9 cellular contexts compared by ENCODE assay signal in genomic region chr9:132651259-132651658, GRCh38. TPM values are rescaled to one million over a fixed set of nuclear protein-coding genes. Genes with fewer than 3 reads are reported as not detected.
DNase-seq lines count a peak whose midpoint lies in the region; ATAC-seq and TF ChIP-seq lines count a peak whose summit lies in the region.
"Had no signal": no experiment of that assay in that cellular context is flagged by ENCODE, and none has a peak within 500 bp of the region (broad histone marks: within the 10 kb centered on the region; RNA-seq: fewer than 3 reads in every experiment).

No MANE protein-coding gene starts in this region.

- no peak overlapping the region for H3K4me2 ChIP-seq in Karpas-422 (ENCODE audit: low read depth, low read length, poor library complexity, severe bottlenecking)

- no peaks in the 10 kb centered on the region for H3K27me3 Mint-ChIP-seq in chondrocyte (ENCODE audit: low read depth)
- H3K27me3 Mint-ChIP-seq: CD4-positive, CD25-positive, alpha-beta regulatory T cell had no signal

- WGBS in psoas muscle, 3 donors: 80 to 90% (median 85%) methylated on average over 6 of the region's 6 CpGs

- peaks cover 26% of the 10 kb centered on the region for H3K4me1 Mint-ChIP-seq in chondrocyte (ENCODE audit: low read depth)

- no peak overlapping the region for H2AFZ ChIP-seq in Karpas-422 (ENCODE audit: low read length)

- no peak for ATAC-seq in psoas muscle
- ATAC-seq in HG03175 (IDR thresholded peaks at IDR 0.05; ENCODE audit: unreplicated experiment): no peak

- TF ChIP-seq CTCF in chondrocyte (IDR thresholded peaks at IDR 0.05) (peak; percentile 78), psoas muscle (IDR thresholded peaks at IDR 0.05) (peak; percentile 4)

- H3K4me3 ChIP-seq in psoas muscle (no peak overlapping the region), Karpas-422 (ENCODE audit: low read length) (no peak overlapping the region)

- H3K27ac ChIP-seq in psoas muscle (no peak overlapping the region), Karpas-422 (ENCODE audit: low read length) (no peak overlapping the region)

- no peaks in the 10 kb centered on the region for H3K9me2 ChIP-seq in Karpas-422 (replicated peaks; ENCODE audit: insufficient read depth, low read length)

- H3K9me3 Mint-ChIP-seq in chondrocyte (ENCODE audit: low read depth): no peaks in the 10 kb centered on the region
- H3K9me3 Mint-ChIP-seq: CD4-positive, CD25-positive, alpha-beta regulatory T cell had no signal

- no peaks in the 10 kb centered on the region for H4K20me1 ChIP-seq in Karpas-422 (ENCODE audit: insufficient read depth, low read depth, low read length)

- peaks cover 21% of the 10 kb centered on the region for H3K79me2 ChIP-seq in Karpas-422 (ENCODE audit: low read length)

- H3K4me1 ChIP-seq in psoas muscle (no peaks in the 10 kb centered on the region), Karpas-422 (ENCODE audit: low read length) (no peaks in the 10 kb centered on the region)

- DNase-seq in NCI-H2196 (lab: John Stamatoyannopoulos, UW; ENCODE audit: unreplicated experiment) (peak; percentile 61), NCI-H2196 treated with DMSO at 0.1 percent for 48 hours (lab: John Stamatoyannopoulos, UW; ENCODE audit: unreplicated experiment) (no peak), NCI-H1092 (lab: John Stamatoyannopoulos, UW) (peak; percentile 26), chondrocyte (ENCODE audit: low spot score) (no peak), psoas muscle (no peak), islet precursor cell (no peak), Karpas-422 (no peak)

- H3K4me3 Mint-ChIP-seq in chondrocyte (ENCODE audit: unreplicated experiment): no peak overlapping the region
- H3K4me3 Mint-ChIP-seq: CD4-positive, CD25-positive, alpha-beta regulatory T cell had no signal

- no peak overlapping the region for H3K9ac ChIP-seq in Karpas-422 (ENCODE audit: low read length)

- intact Hi-C loops in psoas muscle (cut with DNase I): no loop called here

- peaks cover 9% of the 10 kb centered on the region for H3K36me3 Mint-ChIP-seq in chondrocyte (ENCODE audit: low read depth)

- H3K27me3 ChIP-seq in psoas muscle (ENCODE audit: insufficient read depth in 3 of 3, low read length in 2 of 3): no peaks in the 10 kb centered on the region
- H3K27me3 ChIP-seq in Karpas-422 (ENCODE audit: low read length): no peaks in the 10 kb centered on the region

- no peaks in the 10 kb centered on the region for H3K9me3 ChIP-seq in psoas muscle
- H3K9me3 ChIP-seq in Karpas-422 (ENCODE audit: low read length): no peaks in the 10 kb centered on the region

- H3K36me3 ChIP-seq in psoas muscle (ENCODE audit: insufficient read depth in 1 of 2, low read depth in 1 of 2) (peaks cover 11 to 86% of the 10 kb centered on the region in 2 donors), Karpas-422 (ENCODE audit: insufficient read depth, low read length) (peaks cover 41% of the 10 kb centered on the region; the same call in 1 of the 2 replicates)

- H3K27ac Mint-ChIP-seq in chondrocyte (ENCODE audit: unreplicated experiment): no peak overlapping the region

RNA-seq across cellular contexts. Expression of gene DDX31, which starts 18.5 kb away (rescaled TPM):
- total RNA-seq in chondrocyte (11.3 to 13.4 TPM (median 11.9 TPM) in 3 replicates), psoas muscle (10 to 100 TPM in 1 of 4 donors, 1 to 10 TPM in 3; 5.5 to 10.0 (median 8.4) TPM)
- 10 to 100 TPM in 2 of 3 donors, 1 to 10 TPM in 1; 7.2 to 12.4 (median 10.1) TPM for polyA plus RNA-seq in psoas muscle
- total RNA-seq in Karpas-422 (2014; rRNA removed; shearing (Covaris generic); ENCODE audit: low replicate concordance): 19.5 and 21.8 TPM in 2 replicates

RNA-seq across cellular contexts. Expression of gene GTF3C4, which starts 19.0 kb away (rescaled TPM):
- total RNA-seq in chondrocyte (16.6 to 20.2 TPM (median 17.2 TPM) in 3 replicates), psoas muscle (10 to 100 TPM in 2 of 4 donors, 1 to 10 TPM in 2; 8.3 to 12.2 (median 10.6) TPM)
- 10 to 100 TPM in 1 of 3 donors, 1 to 10 TPM in 2; 3.8 to 12.8 (median 4.3) TPM for polyA plus RNA-seq in psoas muscle
- 8.8 and 11.2 TPM in 2 replicates for total RNA-seq in Karpas-422 (2014; rRNA removed; shearing (Covaris generic); ENCODE audit: low replicate concordance)

Comparison
In these comparisons a context has a peak if more than half of its experiments do, and no peak if none do; other contexts are left out.
1. DNase-seq: peak in NCI-H2196 (single experiment) and NCI-H1092 (single experiment); none in NCI-H2196 treated with DMSO at 0.1 percent for 48 hours (single experiment), chondrocyte (single experiment), psoas muscle (0 of 2), islet precursor cell (single experiment) and Karpas-422 (single experiment).